7 cellular contexts compared by ENCODE assay signal in the genomic region with DNA sequence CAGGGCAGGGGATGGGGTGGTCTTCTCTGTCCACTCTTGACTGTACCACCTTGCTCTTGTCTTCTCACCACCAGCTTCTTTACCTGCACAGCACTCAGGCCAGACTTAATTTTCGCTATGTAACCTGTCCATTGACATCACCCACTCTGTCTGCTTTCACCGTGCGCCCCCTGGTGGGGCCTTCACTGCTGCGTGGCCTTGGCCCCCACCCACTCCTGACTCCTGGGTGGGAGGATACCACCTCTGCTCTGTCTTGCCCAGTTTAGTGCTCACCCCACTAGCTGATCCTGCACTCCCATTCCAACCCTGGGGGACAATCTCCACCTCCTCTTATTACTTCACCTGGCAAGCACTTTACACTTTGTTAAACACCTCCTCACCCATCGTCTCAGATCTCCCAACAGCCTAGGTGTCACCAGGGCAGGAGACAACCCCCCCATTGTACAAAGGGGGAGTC. TPM values are rescaled to one million over a fixed set of nuclear protein-coding genes. Genes with fewer than 3 reads are reported as not detected.
DNase-seq lines count a peak whose midpoint lies in the region; ATAC-seq and TF ChIP-seq lines count a peak whose summit lies in the region.

No MANE protein-coding gene starts in this region.

- in situ Hi-C loops in GM13976 (cut with MboI; ENCODE audit: low sequenced_read_pairs, unreplicated experiment) = loop anchor here (25.0 kb wide), 1 partner anchor 183 kb away; a partner anchor contains a TSS

- no peak overlapping the region for H3K4me3 Mint-ChIP-seq in natural killer cell

- H3K9me3 Mint-ChIP-seq in natural killer cell = no peaks in the 10 kb centered on the region

- intact Hi-C loops in natural killer cell (cut with micrococcal nuclease) = loop anchor here (1.0 kb wide), 2 partner anchors 29 to 190 kb away; no protein-coding TSS in a partner anchor

- no peaks in the 10 kb centered on the region for H3K36me3 Mint-ChIP-seq in natural killer cell

- H3K4me1 Mint-ChIP-seq in natural killer cell = peaks cover 0 to 38% of the 10 kb centered on the region in 2 donors

- no peak overlapping the region for H3K27ac Mint-ChIP-seq in natural killer cell

- peak; percentile 63 to 81 (median 78) for ATAC-seq in natural killer cell
- peak; percentile 77 for ATAC-seq in stimulated activated naive CD8-positive, alpha-beta T cell treated with anti-CD3 and anti-CD28 coated beads, Interleukin-15, Interleukin-2, amounts not matched to agents 100 U/mL and 50 U/mL, for 24 hours
- no peak for ATAC-seq in HG03196 (IDR thresholded peaks at IDR 0.05; ENCODE audit: unreplicated experiment)

- H3K27me3 Mint-ChIP-seq in natural killer cell (ENCODE audit: low read depth in 2 of 2) = peaks cover 26% of the 10 kb centered on the region in 2 donors

- DNase-seq in GM13976 (ENCODE audit: low spot score) (peak; percentile 85), NCI-H526 treated with DMSO at 0.1 percent for 48 hours (lab: John Stamatoyannopoulos, UW) (peak; percentile 38), epidermal melanocyte (ENCODE audit: insufficient read length, low spot score) (peak; percentile 80), natural killer cell (peak; percentile 75)
- peak; percentile 52 to 64 for DNase-seq in activated CD8-positive, alpha-beta memory T cell treated with anti-CD3 and anti-CD28 coated beads for 4 hours (ENCODE audit: low read depth in 2 of 2)
- peak; percentile 86 for DNase-seq in stimulated activated naive CD8-positive, alpha-beta T cell treated with anti-CD3 and anti-CD28 coated beads, Interleukin-15, Interleukin-2, amounts not matched to agents 100 U/mL and 50 U/mL, for 24 hours

- TF ChIP-seq CTCF in GM13976 (IDR thresholded peaks at IDR 0.05; ENCODE audit: borderline replicate concordance, control extremely low read depth, extremely low read depth, insufficient read depth, missing control alignments) (peak; percentile 87), natural killer cell (IDR thresholded peaks at IDR 0.05) (peak; percentile 79)

RNA-seq across cellular contexts. Expression of a gene that starts 17.7 kb away (rescaled TPM):
- total RNA-seq in natural killer cell = not detected

RNA-seq across cellular contexts. Expression of a gene that starts 32.0 kb away (rescaled TPM):
- not detected for total RNA-seq in natural killer cell
